ENCODE assay signal across 20 cellular contexts in genomic region chr20:57877131-57877784, GRCh38.
"Had no signal": no experiment of that assay in that cellular context is flagged by ENCODE, and none has a peak within 500 bp of the region (broad histone marks: within the 10 kb centered on the region; RNA-seq: fewer than 3 reads in every experiment).

No MANE protein-coding gene starts in this region.

- DNase-seq: activated CD4-positive, alpha-beta T cell treated with anti-CD3 and anti-CD28 coated beads, Interleukin-2, amount 10 ng/mL, durations not matched to agents 7 days and 5 days; activated naive CD4-positive, alpha-beta T cell treated with Interleukin-2 at 50 U/mL for 16 hours; activated naive CD8-positive, alpha-beta T cell treated with anti-CD3 and anti-CD28 coated beads, Interleukin-2, amount 10 ng/mL, durations not matched to agents 7 days and 5 days; activated T-cell treated with anti-CD3 and anti-CD28 coated beads for 4 hours; amygdala; central memory CD4-positive, alpha-beta T cell; dorsolateral prefrontal cortex; endodermal cell; foreskin melanocyte; glutamatergic neuron; hippocampal formation; left colon; spleen; stimulated activated naive B cell treated with anti-CD40 and anti-IgM and Interleukin-4, amounts not matched to agents 10 μg/mL and 1 μg/mL and 100 μg/mL, for 72 hours; T-helper 1 cell; T1000; upper lobe of right lung had no signal

- H3K36me3 ChIP-seq: spleen, thoracic aorta, upper lobe of right lung had no signal

- ATAC-seq: left colon; sciatic nerve; stimulated activated naive B cell treated with anti-CD40 and anti-IgM and Interleukin-4, amounts not matched to agents 10 μg/mL and 1 μg/mL and 100 μg/mL, for 72 hours; upper lobe of right lung had no signal

- H3K27ac ChIP-seq: dorsolateral prefrontal cortex, epithelial cell of prostate, spleen, thoracic aorta, upper lobe of right lung had no signal

- H3K4me3 ChIP-seq: dorsolateral prefrontal cortex, spleen, thoracic aorta, upper lobe of right lung had no signal

- H3K4me1 ChIP-seq: spleen, upper lobe of right lung had no signal

- H3K9me3 ChIP-seq: spleen, thoracic aorta, upper lobe of right lung had no signal

- H3K27me3 ChIP-seq: upper lobe of right lung had no signal
